7 cellular contexts compared by ENCODE assay signal in the genomic region with DNA sequence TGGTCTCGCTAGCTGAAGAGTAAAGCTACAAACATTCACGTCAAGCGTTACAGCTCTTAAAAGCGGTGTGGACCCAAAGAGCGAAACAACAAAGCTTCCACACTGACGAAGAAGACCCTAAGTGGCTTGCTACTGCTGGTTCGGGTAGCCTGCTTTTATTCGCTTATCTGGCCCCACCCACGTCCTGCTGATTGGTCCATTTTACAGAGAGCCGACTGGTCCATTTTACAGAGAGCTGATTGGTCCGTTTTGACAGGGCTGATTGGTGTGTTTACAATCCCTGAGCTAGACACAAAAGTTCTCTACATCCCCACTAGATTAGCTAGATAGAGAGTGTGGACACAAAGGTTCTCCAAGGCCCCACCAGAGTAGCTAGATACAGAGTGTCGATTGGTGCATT. TPM values are rescaled to one million over a fixed set of nuclear protein-coding genes. Genes with fewer than 3 reads are reported as not detected.
DNase-seq lines count a peak whose midpoint lies in the region; ATAC-seq, FAIRE-seq and TF ChIP-seq lines count a peak whose summit lies in the region.
"Not testable (repeated sequence)": the region's sequence is repeated elsewhere in the genome, so short reads cannot be mapped to it uniquely, and the experiment has no call there.

No MANE protein-coding gene starts in this region.

- TF ChIP-seq POLR2A in HepG2 (IDR thresholded peaks at IDR 0.05; ENCODE audit: insufficient read depth in 1 of 2, low read depth in 2 of 2, low read length in 2 of 2); testis (IDR thresholded peaks at IDR 0.05): not testable (repeated sequence)

- not testable (repeated sequence) for H4K20me1 ChIP-seq in HepG2 (ENCODE audit: insufficient read depth, low read length)

- FAIRE-seq in HepG2 (lab: Jason Lieb, UNC) = not testable (repeated sequence)

- not testable (repeated sequence) for H3K9ac ChIP-seq in HepG2 (ENCODE audit: insufficient read depth, low read depth, low read length)

- in situ Hi-C loops in HepG2 (cut with HindIII; ENCODE audit: extremely low pct_ligation_motif_present, low pct_unique_long_range_greater_than_20kb) = not testable (repeated sequence)

- CTCF ChIA-PET in HepG2 (lab: Yijun Ruan, JAX; ENCODE audit: low intra/inter-chr PET ratio, low total read pairs) = not testable (repeated sequence)

- H3K4me1 ChIP-seq in esophagus (ENCODE audit: control insufficient read depth in 2 of 2, insufficient read depth in 2 of 2, low read length in 1 of 2) (peaks cover 0 to 21% of the 10 kb centered on the region in 2 donors), HepG2 (ENCODE audit: insufficient read depth, low read length) (peaks cover 60% of the 10 kb centered on the region), psoas muscle (peaks cover 32% of the 10 kb centered on the region), testis (peaks cover 11% of the 10 kb centered on the region)

- ATAC-seq in HepG2, psoas muscle: not testable (repeated sequence)

- not testable (repeated sequence) for H3K27ac Mint-ChIP-seq in activated CD4-positive, alpha-beta T cell treated with anti-CD3 and anti-CD28 coated beads, Interleukin-2, amount 10 ng/mL, durations not matched to agents 24 days and 14 days
- peak overlapping the region in 3 of 5 experiments; percentile 18 to 41 (median 31) for H3K27ac Mint-ChIP-seq in brain

- H3K27ac ChIP-seq in KOPT-K1 (ENCODE audit: low read depth, low read length, poor library complexity, severe bottlenecking) (peak overlapping the region; percentile 24), esophagus (ENCODE audit: low read depth in 2 of 2, low read length in 1 of 2) (peak overlapping the region; percentile 24 to 95), psoas muscle (peak overlapping the region; percentile 98)
- H3K27ac ChIP-seq in HepG2 (ENCODE audit: extremely low read length, insufficient read depth, low read length); testis: not testable (repeated sequence)

- H3K36me3 Mint-ChIP-seq in activated CD4-positive, alpha-beta T cell treated with anti-CD3 and anti-CD28 coated beads, Interleukin-2, amount 10 ng/mL, durations not matched to agents 24 days and 14 days (ENCODE audit: low read depth); brain: not testable (repeated sequence)

- TF ChIP-seq CTCF in brain (conservative IDR thresholded peaks at IDR 0.05); HepG2 (CRISPR knock-in tag; IDR thresholded peaks at IDR 0.05); psoas muscle (IDR thresholded peaks at IDR 0.05); testis (IDR thresholded peaks at IDR 0.05): not testable (repeated sequence)

- H3K27me3 Mint-ChIP-seq in activated CD4-positive, alpha-beta T cell treated with anti-CD3 and anti-CD28 coated beads, Interleukin-2, amount 10 ng/mL, durations not matched to agents 24 days and 14 days; brain: not testable (repeated sequence)

- not testable (repeated sequence) for H3K4me3 Mint-ChIP-seq in activated CD4-positive, alpha-beta T cell treated with anti-CD3 and anti-CD28 coated beads, Interleukin-2, amount 10 ng/mL, durations not matched to agents 24 days and 14 days; brain

- H3K4me1 Mint-ChIP-seq in activated CD4-positive, alpha-beta T cell treated with anti-CD3 and anti-CD28 coated beads, Interleukin-2, amount 10 ng/mL, durations not matched to agents 24 days and 14 days = not testable (repeated sequence)
- H3K4me1 Mint-ChIP-seq in brain = peaks cover 46% of the 10 kb centered on the region

- not testable (repeated sequence) for H3K4me3 ChIP-seq in esophagus (ENCODE audit: low read depth in 1 of 2, low read length in 2 of 2); HepG2 (replicated peaks in 1 of 3; ENCODE audit: insufficient read depth in 1 of 3, low read depth in 2 of 3, low read length in 3 of 3); psoas muscle
- H3K4me3 ChIP-seq in testis = peak overlapping the region in 1 of 2 donors; percentile 36

- peak; percentile 58 for DNase-seq in activated CD4-positive, alpha-beta T cell treated with anti-CD3 and anti-CD28 coated beads, Interleukin-2, amount 10 ng/mL, durations not matched to agents 24 days and 14 days
- DNase-seq in HepG2 (ENCODE audit: low spot score); psoas muscle: not testable (repeated sequence)
- DNase-seq in testis = peak; percentile 79

- H3K79me2 ChIP-seq in HepG2 (ENCODE audit: insufficient read depth, low read length) = not testable (repeated sequence)

- not testable (repeated sequence) for H3K9me3 ChIP-seq in KOPT-K1 (ENCODE audit: insufficient read depth, low read length, poor library complexity, severe bottlenecking); esophagus (ENCODE audit: control insufficient read depth in 2 of 2, insufficient read depth in 1 of 2, low read depth in 1 of 2, low read length in 1 of 2); HepG2 (ENCODE audit: low read length); psoas muscle; testis

- 91 to 93% methylated on average over 12 of the region's 12 CpGs for WGBS in esophagus, 2 donors
- 69% methylated on average over 11 of the region's 12 CpGs for WGBS in HepG2 (ENCODE audit: low lambda C conversion rate)
- 92 to 96% (median 95%) methylated on average over 12 of the region's 12 CpGs for WGBS in psoas muscle, 3 donors
- WGBS in testis, 2 donors = 61 to 69% methylated on average over 12 of the region's 12 CpGs

- TF ChIP-seq RAD21 in HepG2 (CRISPR knock-in tag; IDR thresholded peaks at IDR 0.05) = not testable (repeated sequence)

- POLR2A ChIA-PET in HepG2 (lab: Yijun Ruan, JAX) = interaction anchor here (0.6 to 1.7 kb wide), 4 partner anchors 9 to 50 kb away, joined by 3 to 8 read pairs (median 4); a partner anchor contains a TSS

- not testable (repeated sequence) for H3K9me3 Mint-ChIP-seq in activated CD4-positive, alpha-beta T cell treated with anti-CD3 and anti-CD28 coated beads, Interleukin-2, amount 10 ng/mL, durations not matched to agents 24 days and 14 days; brain

- H3K4me2 ChIP-seq in HepG2 (ENCODE audit: low read depth, low read length) = not testable (repeated sequence)

- intact Hi-C loops in activated CD4-positive, alpha-beta T cell treated with anti-CD3 and anti-CD28 coated beads, Interleukin-2, amount 10 ng/mL, durations not matched to agents 24 days and 14 days (cut with micrococcal nuclease); HepG2 (cut with micrococcal nuclease; ENCODE audit: unreplicated experiment); psoas muscle (cut with DNase I); testis (cut with DNase I; ENCODE audit: low total_unique reads): not testable (repeated sequence)

- H2AFZ ChIP-seq in HepG2 (ENCODE audit: low read length) = not testable (repeated sequence)

- not testable (repeated sequence) for TF ChIP-seq EP300 in HepG2 (IDR thresholded peaks at IDR 0.05; ENCODE audit: low read depth in 2 of 2, low read length in 2 of 2); HepG2 (CRISPR knock-in tag; IDR thresholded peaks at IDR 0.05; ENCODE audit: borderline replicate concordance)

- not testable (repeated sequence) for H3K27me3 ChIP-seq in esophagus (ENCODE audit: control insufficient read depth in 1 of 2, insufficient read depth in 2 of 2, low read length in 2 of 2); HepG2 (ENCODE audit: control insufficient read depth in 1 of 2, insufficient read depth in 2 of 2, low read length in 2 of 2); psoas muscle (ENCODE audit: insufficient read depth in 3 of 3, low read length in 2 of 3); testis

- not testable (repeated sequence) for H3K36me3 ChIP-seq in KOPT-K1 (ENCODE audit: insufficient read depth, low read length); esophagus (ENCODE audit: control insufficient read depth in 2 of 2, insufficient read depth in 2 of 2, low read length in 1 of 2); HepG2 (replicated peaks in 1 of 2; ENCODE audit: control insufficient read depth in 1 of 2, insufficient read depth in 2 of 2, low read length in 2 of 2); psoas muscle (ENCODE audit: insufficient read depth in 1 of 2, low read depth in 1 of 2); testis (ENCODE audit: low read depth, missing control alignments)

- BruUV-seq in HepG2 (replicated peaks; lab: Mats Ljungman, UMichigan) = not testable (repeated sequence)

RNA-seq across cellular contexts. Expression of a gene that starts 6.4 kb away (rescaled TPM):
- total RNA-seq in activated CD4-positive, alpha-beta T cell treated with anti-CD3 and anti-CD28 coated beads, Interleukin-2, amount 10 ng/mL, durations not matched to agents 24 days and 14 days = 112 and 117 TPM in 2 replicates
- 404 TPM for polyA plus RNA-seq in brain (ENCODE audit: insufficient read depth, low read depth, low replicate concordance)
- polyA plus RNA-seq in esophagus = 1,000 to 10,000 TPM; 4,444 to 4,845 TPM
- 21.0 and 22.7 TPM in 2 replicates for total RNA-seq in HepG2 (2016; rRNA removed; fragmentation: Illumina TruSeq; extraction: Trizol)
- 28.6 and 37.9 TPM in 2 replicates for total RNA-seq in HepG2 (2016; cell fraction: cytosol; rRNA removed; fragmentation: Illumina TruSeq; extraction: Trizol; ENCODE audit: low read depth)
- 19.5 and 23.3 TPM in 2 replicates for total RNA-seq in HepG2 (2016; cell fraction: insoluble cytoplasmic fraction; rRNA removed; fragmentation: Illumina TruSeq; extraction: Trizol)
- total RNA-seq in HepG2 (2016; cell fraction: membrane; rRNA removed; fragmentation: Illumina TruSeq; extraction: Trizol) = 23.9 and 34.4 TPM in 2 replicates
- total RNA-seq in HepG2 (2016; cell fraction: nucleus; rRNA removed; fragmentation: Illumina TruSeq; extraction: Trizol) = 7.9 and 12.0 TPM in 2 replicates
- 38.6 and 58.7 TPM in 2 replicates for polyA plus RNA-seq in HepG2 (2011; rRNA removed)
- polyA plus RNA-seq in HepG2 (2011; cell fraction: cytosol; rRNA removed) = 27.4 and 50.9 TPM in 2 replicates
- polyA plus RNA-seq in HepG2 (2011; cell fraction: nucleus; rRNA removed) = 34.0 and 48.4 TPM in 2 replicates
- polyA plus RNA-seq in HepG2 (2012) = 35.1 and 96.6 TPM in 2 replicates
- 146 and 151 TPM in 2 replicates for polyA plus RNA-seq in HepG2 (2016; cell fraction: cytosol; fragmentation: Illumina TruSeq; extraction: Trizol; ENCODE audit: low read depth)
- polyA plus RNA-seq in HepG2 (2016; cell fraction: insoluble cytoplasmic fraction; fragmentation: Illumina TruSeq; extraction: Trizol; ENCODE audit: low read depth) = 58.6 and 80.2 TPM in 2 replicates
- polyA plus RNA-seq in HepG2 (2016; cell fraction: membrane; fragmentation: Illumina TruSeq; extraction: Trizol; ENCODE audit: low read depth) = 115 and 119 TPM in 2 replicates
- polyA plus RNA-seq in HepG2 (2016; cell fraction: nucleus; fragmentation: Illumina TruSeq; extraction: Trizol; ENCODE audit: insufficient read depth, low read depth) = 42.2 and 50.9 TPM in 2 replicates
- polyA minus RNA-seq in HepG2 (2011; rRNA and poly(A)+ RNA removed; ENCODE audit: low replicate concordance) = 27.1 and 53.9 TPM in 2 replicates
- 26.1 and 27.0 TPM in 2 replicates for polyA minus RNA-seq in HepG2 (2011; cell fraction: cytosol; rRNA and poly(A)+ RNA removed)
- polyA minus RNA-seq in HepG2 (2011; cell fraction: nucleus; rRNA and poly(A)+ RNA removed) = 5.0 and 5.2 TPM in 2 replicates
- 1,000 to 10,000 TPM; 2,972 to 5,803 (median 5,243) TPM for total RNA-seq in psoas muscle
- polyA plus RNA-seq in psoas muscle = 1,000 to 10,000 TPM; 1,312 to 4,364 (median 1,775) TPM
- 100 to 1,000 TPM; 216 to 245 TPM for total RNA-seq in testis
- polyA plus RNA-seq in testis (ENCODE audit: insufficient read depth, low read depth, low replicate concordance) = 190 TPM

RNA-seq across cellular contexts. Expression of a gene that starts 49.9 kb away (rescaled TPM):
- total RNA-seq in activated CD4-positive, alpha-beta T cell treated with anti-CD3 and anti-CD28 coated beads, Interleukin-2, amount 10 ng/mL, durations not matched to agents 24 days and 14 days = 183 and 185 TPM in 2 replicates
- polyA plus RNA-seq in brain (ENCODE audit: insufficient read depth, low read depth, low replicate concordance) = 215 TPM
- 10 to 100 TPM; 35.2 to 53.3 TPM for polyA plus RNA-seq in esophagus
- 67.5 and 93.7 TPM in 2 replicates for total RNA-seq in HepG2 (2016; rRNA removed; fragmentation: Illumina TruSeq; extraction: Trizol)
- 7.9 and 9.3 TPM in 2 replicates for total RNA-seq in HepG2 (2016; cell fraction: cytosol; rRNA removed; fragmentation: Illumina TruSeq; extraction: Trizol; ENCODE audit: low read depth)
- 72.6 and 87.9 TPM in 2 replicates for total RNA-seq in HepG2 (2016; cell fraction: insoluble cytoplasmic fraction; rRNA removed; fragmentation: Illumina TruSeq; extraction: Trizol)
- total RNA-seq in HepG2 (2016; cell fraction: membrane; rRNA removed; fragmentation: Illumina TruSeq; extraction: Trizol) = 43.2 and 47.4 TPM in 2 replicates
- 40.4 and 44.1 TPM in 2 replicates for total RNA-seq in HepG2 (2016; cell fraction: nucleus; rRNA removed; fragmentation: Illumina TruSeq; extraction: Trizol)
- polyA plus RNA-seq in HepG2 (2011; rRNA removed) = 36.7 and 36.9 TPM in 2 replicates
- 18.0 and 24.8 TPM in 2 replicates for polyA plus RNA-seq in HepG2 (2011; cell fraction: cytosol; rRNA removed)
- 23.3 and 26.1 TPM in 2 replicates for polyA plus RNA-seq in HepG2 (2011; cell fraction: nucleus; rRNA removed)
- 82.2 and 83.9 TPM in 2 replicates for polyA plus RNA-seq in HepG2 (2012)
- polyA plus RNA-seq in HepG2 (2016; cell fraction: cytosol; fragmentation: Illumina TruSeq; extraction: Trizol; ENCODE audit: low read depth) = 5.9 and 6.1 TPM in 2 replicates
- polyA plus RNA-seq in HepG2 (2016; cell fraction: insoluble cytoplasmic fraction; fragmentation: Illumina TruSeq; extraction: Trizol; ENCODE audit: low read depth) = 125 and 130 TPM in 2 replicates
- polyA plus RNA-seq in HepG2 (2016; cell fraction: membrane; fragmentation: Illumina TruSeq; extraction: Trizol; ENCODE audit: low read depth) = 21.8 and 25.4 TPM in 2 replicates
- polyA plus RNA-seq in HepG2 (2016; cell fraction: nucleus; fragmentation: Illumina TruSeq; extraction: Trizol; ENCODE audit: insufficient read depth, low read depth) = 69.2 and 70.0 TPM in 2 replicates
- polyA minus RNA-seq in HepG2 (2011; rRNA and poly(A)+ RNA removed; ENCODE audit: low replicate concordance) = 56.5 and 77.8 TPM in 2 replicates
- polyA minus RNA-seq in HepG2 (2011; cell fraction: cytosol; rRNA and poly(A)+ RNA removed) = 55.6 and 57.6 TPM in 2 replicates
- 27.9 and 31.8 TPM in 2 replicates for polyA minus RNA-seq in HepG2 (2011; cell fraction: nucleus; rRNA and poly(A)+ RNA removed)
- 100 to 1,000 TPM; 342 to 421 (median 401) TPM for total RNA-seq in psoas muscle
- 100 to 1,000 TPM; 204 to 523 (median 213) TPM for polyA plus RNA-seq in psoas muscle
- 10 to 100 TPM; 78.4 to 80.2 TPM for total RNA-seq in testis
- 67.4 TPM for polyA plus RNA-seq in testis (ENCODE audit: insufficient read depth, low read depth, low replicate concordance)
